19 cellular contexts compared by ENCODE assay signal in the genomic region with DNA sequence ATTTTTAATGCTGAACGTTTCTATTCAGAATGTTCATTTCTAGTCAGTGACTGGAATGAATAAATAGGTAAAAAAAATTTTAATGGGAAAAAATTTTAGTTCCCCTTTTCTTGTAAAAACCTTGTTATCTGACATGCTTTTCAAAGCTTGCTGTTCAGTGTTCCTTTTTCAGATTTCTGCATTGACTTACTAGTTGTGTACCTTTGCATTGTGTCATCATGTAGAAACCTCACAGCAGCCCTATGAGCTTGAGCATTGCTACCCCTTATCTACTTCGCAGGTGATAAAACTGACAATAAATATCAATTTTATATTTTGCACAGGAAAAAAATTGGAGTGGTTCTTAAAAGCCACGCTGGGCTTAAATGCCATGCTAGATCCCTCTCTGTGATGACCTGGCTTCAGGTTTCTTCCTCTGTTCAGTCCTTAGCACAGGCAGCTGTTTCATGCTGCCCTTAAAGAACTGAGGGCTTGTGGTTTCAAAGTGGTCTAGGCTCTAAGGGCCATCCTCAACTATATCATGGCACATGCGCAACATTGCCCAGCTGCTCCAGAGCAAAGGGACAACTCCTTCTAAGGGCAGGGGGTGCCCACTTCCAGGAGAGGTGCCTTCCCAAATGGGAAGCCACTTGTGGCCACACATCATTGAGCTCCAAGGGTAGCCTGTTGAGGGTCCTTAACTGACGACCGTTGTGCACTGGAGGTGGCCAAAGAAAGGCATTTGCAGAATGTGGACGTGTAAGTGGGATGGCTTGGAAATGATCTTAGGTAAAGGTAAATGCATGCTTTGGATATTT. TPM values are rescaled to one million over a fixed set of nuclear protein-coding genes. Genes with fewer than 3 reads are reported as not detected.
A peak's percentile ranks its signal among the peaks of the same experiment; 100 is the strongest.
DNase-seq lines count a peak whose midpoint lies in the region; ATAC-seq and TF ChIP-seq lines count a peak whose summit lies in the region.
"Had no signal": no experiment of that assay in that cellular context is flagged by ENCODE, and none has a peak within 500 bp of the region (broad histone marks: within the 10 kb centered on the region; RNA-seq: fewer than 3 reads in every experiment).

No MANE protein-coding gene starts in this region.

- H3K9me3 Mint-ChIP-seq in natural killer cell treated with Interleukin-12 subunit alpha and Interleukin-12 subunit beta and Interleukin-15 and Interleukin-18, amount 100 ng/mL, for 72 hours, result no peaks in the 10 kb centered on the region
- H3K9me3 Mint-ChIP-seq in natural killer cell, result no peaks in the 10 kb centered on the region
- no peaks in the 10 kb centered on the region for H3K9me3 Mint-ChIP-seq in dendritic cell treated with granulocyte-macrophage colony-stimulating factor and Interleukin-4, amounts not matched to agents 40 ng/mL and 50 ng/mL, for 4 days
- no peaks in the 10 kb centered on the region for H3K9me3 Mint-ChIP-seq in MCF 10A (ENCODE audit: unreplicated experiment)
- no peaks in the 10 kb centered on the region for H3K9me3 Mint-ChIP-seq in type B pancreatic cell

- H3K4me1 ChIP-seq in right cardiac atrium (ENCODE audit: control insufficient read depth, insufficient read depth, low read length), result peaks cover 9% of the 10 kb centered on the region
- H3K4me1 ChIP-seq: body of pancreas, psoas muscle had no signal

- intact Hi-C loops in natural killer cell (cut with micrococcal nuclease) (loop anchor here (5.0 kb wide), 1 partner anchor 38 kb away; no protein-coding TSS in a partner anchor), right cardiac atrium (cut with DNase I) (no loop called here), MCF 10A (cut with micrococcal nuclease) (no loop called here)
- intact Hi-C loops in dendritic cell treated with granulocyte-macrophage colony-stimulating factor and Interleukin-4, amounts not matched to agents 40 ng/mL and 50 ng/mL, for 4 days (cut with micrococcal nuclease), result loop anchor here (5.0 kb wide), 1 partner anchor 78 kb away; no protein-coding TSS in a partner anchor

- POLR2A ChIA-PET in MCF 10A (lab: Yijun Ruan, JAX), result no interaction called here

- peaks cover 18% of the 10 kb centered on the region for H3K36me3 Mint-ChIP-seq in natural killer cell treated with Interleukin-12 subunit alpha and Interleukin-12 subunit beta and Interleukin-15 and Interleukin-18, amount 100 ng/mL, for 72 hours
- no peaks in the 10 kb centered on the region for H3K36me3 Mint-ChIP-seq in natural killer cell
- peaks cover 77% of the 10 kb centered on the region for H3K36me3 Mint-ChIP-seq in dendritic cell treated with granulocyte-macrophage colony-stimulating factor and Interleukin-4, amounts not matched to agents 40 ng/mL and 50 ng/mL, for 4 days (ENCODE audit: low read depth)
- peaks cover 16% of the 10 kb centered on the region for H3K36me3 Mint-ChIP-seq in MCF 10A (ENCODE audit: insufficient read depth, unreplicated experiment)
- H3K36me3 Mint-ChIP-seq in type B pancreatic cell, result peaks cover 17% of the 10 kb centered on the region

- TF ChIP-seq CTCF in natural killer cell (IDR thresholded peaks at IDR 0.05) (no peak), MCF 10A (IDR thresholded peaks at IDR 0.05; ENCODE audit: unreplicated experiment) (no peak), type B pancreatic cell (conservative IDR thresholded peaks at IDR 0.05) (no peak)

- H3K4me3 Mint-ChIP-seq in natural killer cell treated with Interleukin-12 subunit alpha and Interleukin-12 subunit beta and Interleukin-15 and Interleukin-18, amount 100 ng/mL, for 72 hours, result no peak overlapping the region
- no peak overlapping the region for H3K4me3 Mint-ChIP-seq in natural killer cell
- no peak overlapping the region for H3K4me3 Mint-ChIP-seq in dendritic cell treated with granulocyte-macrophage colony-stimulating factor and Interleukin-4, amounts not matched to agents 40 ng/mL and 50 ng/mL, for 4 days
- H3K4me3 Mint-ChIP-seq in MCF 10A (ENCODE audit: unreplicated experiment), result no peak overlapping the region
- H3K4me3 Mint-ChIP-seq in type B pancreatic cell, result no peak overlapping the region

- no peak overlapping the region for H3K4me3 ChIP-seq in right cardiac atrium (ENCODE audit: low read length)
- H3K4me3 ChIP-seq: body of pancreas, gastroesophageal sphincter, mucosa of descending colon, psoas muscle had no signal

- CTCF ChIA-PET in MCF 10A (lab: Yijun Ruan, JAX), result interaction anchor here (1.6 kb wide), 1 partner anchor 33 kb away, joined by 7 read pairs; no protein-coding TSS in a partner anchor

- H3K27me3 Mint-ChIP-seq in natural killer cell treated with Interleukin-12 subunit alpha and Interleukin-12 subunit beta and Interleukin-15 and Interleukin-18, amount 100 ng/mL, for 72 hours, result no peaks in the 10 kb centered on the region
- H3K27me3 Mint-ChIP-seq in natural killer cell (ENCODE audit: low read depth in 2 of 2) (no peaks in the 10 kb centered on the region), MCF 10A (ENCODE audit: insufficient read depth, unreplicated experiment) (no peaks in the 10 kb centered on the region), type B pancreatic cell (no peaks in the 10 kb centered on the region)
- no peaks in the 10 kb centered on the region for H3K27me3 Mint-ChIP-seq in dendritic cell treated with granulocyte-macrophage colony-stimulating factor and Interleukin-4, amounts not matched to agents 40 ng/mL and 50 ng/mL, for 4 days

- no peak for DNase-seq in natural killer cell treated with Interleukin-12 subunit alpha and Interleukin-12 subunit beta and Interleukin-15 and Interleukin-18, amount 100 ng/mL, for 72 hours (ENCODE audit: low spot score)
- no peak for DNase-seq in natural killer cell
- peak; percentile 15 for DNase-seq in NCI-H2029 (lab: John Stamatoyannopoulos, UW)
- DNase-seq in right cardiac atrium, result no peak
- no peak for DNase-seq in MCF 10A (ENCODE audit: unreplicated experiment)
- DNase-seq in type B pancreatic cell (ENCODE audit: extremely low spot score, unreplicated experiment), result no peak
- DNase-seq: AML-193; body of pancreas; mucosa of descending colon; NCI-H446 treated with DMSO at 0.1 percent for 48 hours; psoas muscle; stimulated activated CD4-positive, alpha-beta T cell treated with anti-CD3 and anti-CD28 coated beads, Interleukin-2, amount 100 ng/mL, for 48 hours; T1000 had no signal

- peaks cover 60 to 80% of the 10 kb centered on the region in 2 donors for H3K4me1 Mint-ChIP-seq in natural killer cell treated with Interleukin-12 subunit alpha and Interleukin-12 subunit beta and Interleukin-15 and Interleukin-18, amount 100 ng/mL, for 72 hours (ENCODE audit: low read depth in 2 of 2)
- H3K4me1 Mint-ChIP-seq in natural killer cell, result peaks cover 66 to 79% of the 10 kb centered on the region in 2 donors
- H3K4me1 Mint-ChIP-seq in dendritic cell treated with granulocyte-macrophage colony-stimulating factor and Interleukin-4, amounts not matched to agents 40 ng/mL and 50 ng/mL, for 4 days (ENCODE audit: low read depth), result peaks cover 81% of the 10 kb centered on the region
- no peaks in the 10 kb centered on the region for H3K4me1 Mint-ChIP-seq in MCF 10A (ENCODE audit: insufficient read depth, unreplicated experiment)
- H3K4me1 Mint-ChIP-seq in type B pancreatic cell (ENCODE audit: unreplicated experiment), result peaks cover 5% of the 10 kb centered on the region

- H3K27ac ChIP-seq in right cardiac atrium (ENCODE audit: low read length), result no peak overlapping the region
- H3K27ac ChIP-seq: body of pancreas, psoas muscle, RWPE1 had no signal

- peak overlapping the region; percentile 44 to 61 for H3K27ac Mint-ChIP-seq in natural killer cell treated with Interleukin-12 subunit alpha and Interleukin-12 subunit beta and Interleukin-15 and Interleukin-18, amount 100 ng/mL, for 72 hours
- H3K27ac Mint-ChIP-seq in natural killer cell (peak overlapping the region in 1 of 2 donors; percentile 30), MCF 10A (ENCODE audit: low read depth, unreplicated experiment) (no peak overlapping the region), type B pancreatic cell (no peak overlapping the region)
- peak overlapping the region; percentile 35 for H3K27ac Mint-ChIP-seq in dendritic cell treated with granulocyte-macrophage colony-stimulating factor and Interleukin-4, amounts not matched to agents 40 ng/mL and 50 ng/mL, for 4 days

- no TSS peak for BruUV-seq in MCF 10A (replicated peaks; lab: Mats Ljungman, UMichigan)

- H3K27me3 ChIP-seq in right cardiac atrium (ENCODE audit: control insufficient read depth, insufficient read depth), result no peaks in the 10 kb centered on the region
- H3K27me3 ChIP-seq: body of pancreas, gastroesophageal sphincter had no signal

- 80% methylated on average over 7 of the region's 7 CpGs for WGBS in right cardiac atrium

- no peaks in the 10 kb centered on the region for H3K9me3 ChIP-seq in right cardiac atrium (ENCODE audit: control insufficient read depth, low read length)
- H3K9me3 ChIP-seq: body of pancreas, gastroesophageal sphincter, mucosa of descending colon, psoas muscle had no signal

- no peak for ATAC-seq in natural killer cell treated with Interleukin-12 subunit alpha and Interleukin-12 subunit beta and Interleukin-15 and Interleukin-18, amount 100 ng/mL, for 72 hours
- no peak for ATAC-seq in natural killer cell
- ATAC-seq in GM19328 (IDR thresholded peaks at IDR 0.05; ENCODE audit: unreplicated experiment), result no peak
- no peak for ATAC-seq in right cardiac atrium
- ATAC-seq: body of pancreas, gastroesophageal sphincter, mucosa of descending colon had no signal

RNA-seq across cellular contexts. Expression of gene GPR183, which starts 7.5 kb away (rescaled TPM):
- 10 to 100 TPM in 1 of 2 donors, 1 to 10 TPM in 1; 5.4 to 10.2 TPM for total RNA-seq in natural killer cell treated with Interleukin-12 subunit alpha and Interleukin-12 subunit beta and Interleukin-15 and Interleukin-18, amount 100 ng/mL, for 72 hours
- total RNA-seq in natural killer cell (10 to 100 TPM; 20.0 to 47.0 (median 41.1) TPM), right cardiac atrium (10 to 100 TPM in 2 of 4 donors, 1 to 10 TPM in 2; 9.7 to 20.7 (median 13.5) TPM), MCF 10A (2022) (not detected in 2 replicates), type B pancreatic cell (ENCODE audit: low replicate concordance) (not detected in 2 replicates)
- polyA plus RNA-seq in right cardiac atrium, result 14.5 TPM
- total RNA-seq: G401 had no signal
- polyA plus RNA-seq: keratinocyte had no signal

RNA-seq across cellular contexts. Expression of gene GPR18, which starts 41.6 kb away (rescaled TPM):
- 10 to 100 TPM; 13.0 to 20.6 TPM for total RNA-seq in natural killer cell treated with Interleukin-12 subunit alpha and Interleukin-12 subunit beta and Interleukin-15 and Interleukin-18, amount 100 ng/mL, for 72 hours
- total RNA-seq in natural killer cell (10 to 100 TPM; 11.4 to 41.7 (median 25.5) TPM), right cardiac atrium (under 1 TPM in 2 of 4 donors, not detected in 2; 0.21 to 0.37 TPM), MCF 10A (2022) (not detected in 2 replicates), type B pancreatic cell (ENCODE audit: low replicate concordance) (not detected in 2 replicates)
- polyA plus RNA-seq in right cardiac atrium, result not detected
- total RNA-seq: body of pancreas, G401, gastroesophageal sphincter had no signal
- polyA plus RNA-seq: keratinocyte had no signal

Comparison
In these comparisons a context has a peak if more than half of its experiments do, and no peak if none do; other contexts are left out.
1. H3K27ac Mint-ChIP-seq: peak in natural killer cell treated with Interleukin-12 subunit alpha and Interleukin-12 subunit beta and Interleukin-15 and Interleukin-18, amount 100 ng/mL, for 72 hours (2 of 2) and dendritic cell treated with granulocyte-macrophage colony-stimulating factor and Interleukin-4, amounts not matched to agents 40 ng/mL and 50 ng/mL, for 4 days (single experiment); none in MCF 10A (single experiment) and type B pancreatic cell (single experiment).
2. RNA of gene GPR18, which starts 41.6 kb away (total RNA-seq): 11.4 to 41.7 TPM in natural killer cell and 13.0 to 20.6 TPM in natural killer cell treated with Interleukin-12 subunit alpha and Interleukin-12 subunit beta and Interleukin-15 and Interleukin-18, amount 100 ng/mL, for 72 hours; 0.21 to 0.37 TPM in right cardiac atrium, not detected in MCF 10A and not detected in type B pancreatic cell; every median in the first group is over 4 times any median in the second.
3. intact Hi-C loops: an anchor here in natural killer cell (5.0 kb wide) and dendritic cell treated with granulocyte-macrophage colony-stimulating factor and Interleukin-4, amounts not matched to agents 40 ng/mL and 50 ng/mL, for 4 days (5.0 kb wide); none called in right cardiac atrium and MCF 10A.